In genomic region chr12:47710283-47710682, GRCh38 we compare ENCODE assay signal across 25 cellular contexts. TPM values are rescaled to one million over a fixed set of nuclear protein-coding genes. Genes with fewer than 3 reads are reported as not detected.
DNase-seq lines count a peak whose midpoint lies in the region; ATAC-seq and TF ChIP-seq lines count a peak whose summit lies in the region.
"Had no signal": no experiment of that assay in that cellular context is flagged by ENCODE, and none has a peak within 500 bp of the region (broad histone marks: within the 10 kb centered on the region; RNA-seq: fewer than 3 reads in every experiment).

No MANE protein-coding gene starts in this region.

- H3K27me3 ChIP-seq in OCI-LY3 (ENCODE audit: low read depth, low read length) = no peaks in the 10 kb centered on the region
- no peaks in the 10 kb centered on the region for H3K27me3 ChIP-seq in CD8-positive, alpha-beta T cell (ENCODE audit: insufficient read depth, low read length)

- H3K27ac Mint-ChIP-seq in activated naive CD8-positive, alpha-beta T cell = peak overlapping the region; percentile 2
- H3K27ac Mint-ChIP-seq in activated naive CD8-positive, alpha-beta T cell treated with anti-CD3 and anti-CD28 coated beads, Interleukin-2, amount 50 U/mL, for 24 hours = no peak overlapping the region
- peak overlapping the region; percentile 74 for H3K27ac Mint-ChIP-seq in dendritic cell treated with granulocyte-macrophage colony-stimulating factor and Interleukin-4, amounts not matched to agents 40 ng/mL and 50 ng/mL, for 4 days
- no peak overlapping the region for H3K27ac Mint-ChIP-seq in progenitor cell of endocrine pancreas
- H3K27ac Mint-ChIP-seq in CD8-positive, alpha-beta T cell = no peak overlapping the region
- H3K27ac Mint-ChIP-seq: GM23338 had no signal

- no peak overlapping the region for H2AFZ ChIP-seq in OCI-LY3 (ENCODE audit: low read depth, low read length)
- H2AFZ ChIP-seq: GM23338 had no signal

- H3K79me2 ChIP-seq in OCI-LY3 (ENCODE audit: low read length) = peaks cover 42% of the 10 kb centered on the region

- H3K27me3 Mint-ChIP-seq in activated naive CD8-positive, alpha-beta T cell = no peaks in the 10 kb centered on the region
- peaks cover 3% of the 10 kb centered on the region for H3K27me3 Mint-ChIP-seq in activated naive CD8-positive, alpha-beta T cell treated with anti-CD3 and anti-CD28 coated beads, Interleukin-2, amount 50 U/mL, for 24 hours
- no peaks in the 10 kb centered on the region for H3K27me3 Mint-ChIP-seq in dendritic cell treated with granulocyte-macrophage colony-stimulating factor and Interleukin-4, amounts not matched to agents 40 ng/mL and 50 ng/mL, for 4 days
- H3K27me3 Mint-ChIP-seq in progenitor cell of endocrine pancreas = peaks cover 7% of the 10 kb centered on the region
- no peaks in the 10 kb centered on the region for H3K27me3 Mint-ChIP-seq in CD8-positive, alpha-beta T cell (ENCODE audit: low read depth)

- no peaks in the 10 kb centered on the region for H3K36me3 ChIP-seq in OCI-LY3 (replicated peaks; ENCODE audit: low read depth, low read length)
- no peaks in the 10 kb centered on the region for H3K36me3 ChIP-seq in CD8-positive, alpha-beta T cell (ENCODE audit: insufficient read depth, low read length)
- H3K36me3 ChIP-seq: HAP-1 had no signal

- no peaks in the 10 kb centered on the region for H3K9me3 Mint-ChIP-seq in activated naive CD8-positive, alpha-beta T cell (ENCODE audit: low read depth)
- H3K9me3 Mint-ChIP-seq in activated naive CD8-positive, alpha-beta T cell treated with anti-CD3 and anti-CD28 coated beads, Interleukin-2, amount 50 U/mL, for 24 hours = no peaks in the 10 kb centered on the region
- no peaks in the 10 kb centered on the region for H3K9me3 Mint-ChIP-seq in dendritic cell treated with granulocyte-macrophage colony-stimulating factor and Interleukin-4, amounts not matched to agents 40 ng/mL and 50 ng/mL, for 4 days
- H3K9me3 Mint-ChIP-seq in progenitor cell of endocrine pancreas (ENCODE audit: low read depth) = no peaks in the 10 kb centered on the region
- no peaks in the 10 kb centered on the region for H3K9me3 Mint-ChIP-seq in CD8-positive, alpha-beta T cell
- H3K9me3 Mint-ChIP-seq: GM23338 had no signal

- H3K4me1 ChIP-seq in OCI-LY3 (ENCODE audit: low read length) = peaks cover 57% of the 10 kb centered on the region
- peaks cover 29% of the 10 kb centered on the region for H3K4me1 ChIP-seq in CD8-positive, alpha-beta T cell (ENCODE audit: insufficient read depth, low read length)

- H4K20me1 ChIP-seq in OCI-LY3 (ENCODE audit: insufficient read depth, low read length) = peaks cover under 1% of the 10 kb centered on the region; the same call in 1 of the 2 replicates

- peak overlapping the region; percentile 97 for H3K27ac ChIP-seq in OCI-LY3 (ENCODE audit: low read length)
- H3K27ac ChIP-seq in CD8-positive, alpha-beta T cell (ENCODE audit: low read depth, low read length) = no peak overlapping the region
- H3K27ac ChIP-seq: C4-2B had no signal

- no peaks in the 10 kb centered on the region for H3K9me3 ChIP-seq in OCI-LY3 (ENCODE audit: insufficient read depth, low read length)
- H3K9me3 ChIP-seq in CD8-positive, alpha-beta T cell (ENCODE audit: low read length) = no peaks in the 10 kb centered on the region
- H3K9me3 ChIP-seq: Caco-2, HAP-1, SK-N-SH had no signal

- no peak for DNase-seq in activated naive CD8-positive, alpha-beta T cell treated with anti-CD3 and anti-CD28 coated beads, Interleukin-2, amount 50 U/mL, for 24 hours
- DNase-seq in progenitor cell of endocrine pancreas (ENCODE audit: low spot score, unreplicated experiment) (no peak), ureter (ENCODE audit: low spot score) (no peak), RPMI8226 (no peak)
- DNase-seq in CD8-positive, alpha-beta T cell = no peak
- DNase-seq: Caco-2, DMS 273 treated with DMSO at 0.1 percent for 48 hours, DND-41, IMR-90, NCI-H1092, NCI-H1436, NCI-H187 treated with DMSO at 0.1 percent for 48 hours, NCI-H2107, NCI-H446 treated with DMSO at 0.1 percent for 48 hours, NCI-H526 treated with DMSO at 0.1 percent for 48 hours, SIG-M5, SK-N-SH had no signal

- peaks cover 36% of the 10 kb centered on the region for H3K4me1 Mint-ChIP-seq in activated naive CD8-positive, alpha-beta T cell (ENCODE audit: low read depth)
- H3K4me1 Mint-ChIP-seq in activated naive CD8-positive, alpha-beta T cell treated with anti-CD3 and anti-CD28 coated beads, Interleukin-2, amount 50 U/mL, for 24 hours = peaks cover 45% of the 10 kb centered on the region
- peaks cover 79% of the 10 kb centered on the region for H3K4me1 Mint-ChIP-seq in dendritic cell treated with granulocyte-macrophage colony-stimulating factor and Interleukin-4, amounts not matched to agents 40 ng/mL and 50 ng/mL, for 4 days (ENCODE audit: low read depth)
- peaks cover 11% of the 10 kb centered on the region for H3K4me1 Mint-ChIP-seq in progenitor cell of endocrine pancreas (ENCODE audit: low read depth)
- H3K4me1 Mint-ChIP-seq in CD8-positive, alpha-beta T cell (ENCODE audit: low read depth) = peaks cover 38% of the 10 kb centered on the region

- H3K4me2 ChIP-seq in OCI-LY3 (ENCODE audit: low read length) = peak overlapping the region; percentile 98
- H3K4me2 ChIP-seq: GM23338, SK-N-SH had no signal

- intact Hi-C loops in dendritic cell treated with granulocyte-macrophage colony-stimulating factor and Interleukin-4, amounts not matched to agents 40 ng/mL and 50 ng/mL, for 4 days (cut with micrococcal nuclease) = loop anchor here (5.0 to 10.0 kb wide), 2 partner anchors 192 to 235 kb away; partner anchors contain the start of gene VDR
- intact Hi-C loops in CD8-positive, alpha-beta T cell (cut with DNase I, micrococcal nuclease) = no loop called here

- TF ChIP-seq CTCF in OCI-LY3 (IDR thresholded peaks at IDR 0.05; ENCODE audit: low read depth, low read length) (no peak), progenitor cell of endocrine pancreas (IDR thresholded peaks at IDR 0.05; ENCODE audit: unreplicated experiment) (no peak)
- no peak for TF ChIP-seq CTCF in CD8-positive, alpha-beta T cell (IDR thresholded peaks at IDR 0.05)

- H3K36me3 Mint-ChIP-seq in activated naive CD8-positive, alpha-beta T cell = peaks cover 2% of the 10 kb centered on the region
- H3K36me3 Mint-ChIP-seq in activated naive CD8-positive, alpha-beta T cell treated with anti-CD3 and anti-CD28 coated beads, Interleukin-2, amount 50 U/mL, for 24 hours (ENCODE audit: low read depth) = peaks cover 3% of the 10 kb centered on the region
- peaks cover 17% of the 10 kb centered on the region for H3K36me3 Mint-ChIP-seq in dendritic cell treated with granulocyte-macrophage colony-stimulating factor and Interleukin-4, amounts not matched to agents 40 ng/mL and 50 ng/mL, for 4 days (ENCODE audit: low read depth)
- H3K36me3 Mint-ChIP-seq in progenitor cell of endocrine pancreas (ENCODE audit: insufficient read depth) = no peaks in the 10 kb centered on the region
- H3K36me3 Mint-ChIP-seq in CD8-positive, alpha-beta T cell = peaks cover 9% of the 10 kb centered on the region

- peak overlapping the region; percentile 91 for H3K9ac ChIP-seq in OCI-LY3 (ENCODE audit: low read length)
- H3K9ac ChIP-seq: SK-N-SH had no signal

- H3K4me3 Mint-ChIP-seq in activated naive CD8-positive, alpha-beta T cell = no peak overlapping the region
- H3K4me3 Mint-ChIP-seq in activated naive CD8-positive, alpha-beta T cell treated with anti-CD3 and anti-CD28 coated beads, Interleukin-2, amount 50 U/mL, for 24 hours = no peak overlapping the region
- H3K4me3 Mint-ChIP-seq in dendritic cell treated with granulocyte-macrophage colony-stimulating factor and Interleukin-4, amounts not matched to agents 40 ng/mL and 50 ng/mL, for 4 days = no peak overlapping the region
- H3K4me3 Mint-ChIP-seq in progenitor cell of endocrine pancreas (ENCODE audit: low read depth) = no peak overlapping the region
- no peak overlapping the region for H3K4me3 Mint-ChIP-seq in CD8-positive, alpha-beta T cell
- H3K4me3 Mint-ChIP-seq: GM23338 had no signal

- peak overlapping the region; percentile 82 for H3K4me3 ChIP-seq in OCI-LY3 (ENCODE audit: low read length)
- H3K4me3 ChIP-seq in CD8-positive, alpha-beta T cell (ENCODE audit: low read depth, low read length) = no peak overlapping the region
- H3K4me3 ChIP-seq: GM23338, HAP-1 had no signal

- POLR2A ChIA-PET in CD8-positive, alpha-beta T cell (lab: Charles Lee) = no interaction called here

- CTCF ChIA-PET in CD8-positive, alpha-beta T cell (lab: Charles Lee) = interaction anchor here (1.1 to 11.4 kb wide), 6 partner anchors 32 to 126 kb away, joined by 3 to 172 read pairs (median 8); partner anchors contain the start of gene SLC48A1

- no peak for ATAC-seq in activated naive CD8-positive, alpha-beta T cell treated with anti-CD3 and anti-CD28 coated beads, Interleukin-2, amount 50 U/mL, for 24 hours
- no peak for ATAC-seq in CD8-positive, alpha-beta T cell
- ATAC-seq: GM23338 had no signal

RNA-seq across cellular contexts. Expression of gene RPAP3, which starts 4.5 kb away (rescaled TPM):
- total RNA-seq in progenitor cell of endocrine pancreas (36.4 and 39.8 TPM in 2 replicates), ureter (35.5 TPM)
- total RNA-seq in CD8-positive, alpha-beta T cell = 10 to 100 TPM; 17.3 to 18.3 TPM

RNA-seq across cellular contexts. Expression of gene ENDOU, which starts 15.0 kb away (rescaled TPM):
- not detected in 2 replicates for total RNA-seq in progenitor cell of endocrine pancreas
- under 1 TPM in 1 of 2 experiments, not detected in 1; 0.22 TPM for total RNA-seq in CD8-positive, alpha-beta T cell
- 0.89 TPM for total RNA-seq in ureter
- total RNA-seq: A172, GM23338, M059J had no signal

RNA-seq across cellular contexts. Expression of gene RAPGEF3, which starts 48.4 kb away (rescaled TPM):
- total RNA-seq in progenitor cell of endocrine pancreas (1.2 and 1.7 TPM in 2 replicates), ureter (83.4 TPM)
- under 1 TPM; 0.14 to 0.25 TPM for total RNA-seq in CD8-positive, alpha-beta T cell

Comparison
In these comparisons a context has a peak if more than half of its experiments do, and no peak if none do; other contexts are left out.
1. H3K27ac Mint-ChIP-seq: peak in activated naive CD8-positive, alpha-beta T cell (single experiment) and dendritic cell treated with granulocyte-macrophage colony-stimulating factor and Interleukin-4, amounts not matched to agents 40 ng/mL and 50 ng/mL, for 4 days (single experiment); none in activated naive CD8-positive, alpha-beta T cell treated with anti-CD3 and anti-CD28 coated beads, Interleukin-2, amount 50 U/mL, for 24 hours (single experiment), progenitor cell of endocrine pancreas (single experiment) and CD8-positive, alpha-beta T cell (single experiment).
2. RNA of gene RAPGEF3, which starts 48.4 kb away (total RNA-seq): 83.4 TPM in ureter (single experiment); 1.2 to 1.7 TPM in progenitor cell of endocrine pancreas and 0.14 to 0.25 TPM in CD8-positive, alpha-beta T cell; every median in the first group is over 10 times any median in the second.